ENCODE assay signal across 1 cellular context in the genomic region with DNA sequence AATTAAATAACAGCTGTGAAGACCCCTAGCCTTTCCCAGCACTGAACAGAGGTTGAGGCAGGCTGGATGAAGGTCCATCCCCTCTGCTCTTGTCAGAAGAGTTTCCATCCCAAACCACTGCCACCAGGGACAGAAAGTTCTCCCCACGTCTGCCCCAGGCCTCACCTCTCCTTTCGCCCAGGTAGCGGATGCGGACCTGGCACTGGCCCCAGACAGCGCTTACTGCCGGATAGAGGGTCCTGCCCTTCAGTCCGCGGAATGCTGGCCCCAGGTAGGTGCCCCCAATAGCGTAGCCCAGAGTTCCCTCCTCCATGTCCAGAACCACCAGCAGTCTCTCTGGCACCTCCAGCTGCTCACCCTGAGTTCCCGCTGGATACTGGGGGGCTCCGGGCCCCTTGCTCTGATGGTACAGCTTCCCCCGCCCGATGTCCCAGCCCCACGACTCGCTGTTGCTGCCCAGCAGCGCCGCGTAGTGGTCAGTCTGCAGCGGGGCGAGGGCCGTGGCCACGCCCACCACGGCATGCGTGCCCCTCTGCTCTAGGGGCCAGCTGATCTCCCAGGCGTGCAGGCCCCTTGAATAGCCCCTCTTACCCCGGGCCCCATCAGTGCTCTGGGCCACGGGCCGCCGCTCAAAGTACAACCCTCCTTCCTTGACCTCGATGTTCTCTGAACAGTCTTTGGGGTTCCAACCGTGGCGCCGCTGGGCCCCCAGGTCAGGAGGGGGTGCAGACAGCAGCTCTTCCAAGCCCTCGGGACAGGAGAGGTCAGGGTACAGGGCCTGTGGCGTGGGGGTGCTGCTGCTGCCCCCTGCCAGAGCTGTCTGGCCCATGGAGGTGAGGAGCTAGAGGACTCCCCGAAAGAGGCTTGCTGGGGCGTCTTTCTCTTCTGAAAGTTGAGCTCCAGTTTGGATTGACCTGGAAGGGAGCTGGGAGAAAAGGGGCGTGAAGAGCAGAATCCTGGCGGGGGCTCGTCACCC.
TF ChIP-seq lines count a peak whose summit lies in the region.

No MANE protein-coding gene starts in this region.

TF ChIP-seq in HepG2, 621 proteins besides CTCF, POLR2A, EP300 and RAD21 (continued from another document and continues in another):
- TF ChIP-seq, protein P1, sequence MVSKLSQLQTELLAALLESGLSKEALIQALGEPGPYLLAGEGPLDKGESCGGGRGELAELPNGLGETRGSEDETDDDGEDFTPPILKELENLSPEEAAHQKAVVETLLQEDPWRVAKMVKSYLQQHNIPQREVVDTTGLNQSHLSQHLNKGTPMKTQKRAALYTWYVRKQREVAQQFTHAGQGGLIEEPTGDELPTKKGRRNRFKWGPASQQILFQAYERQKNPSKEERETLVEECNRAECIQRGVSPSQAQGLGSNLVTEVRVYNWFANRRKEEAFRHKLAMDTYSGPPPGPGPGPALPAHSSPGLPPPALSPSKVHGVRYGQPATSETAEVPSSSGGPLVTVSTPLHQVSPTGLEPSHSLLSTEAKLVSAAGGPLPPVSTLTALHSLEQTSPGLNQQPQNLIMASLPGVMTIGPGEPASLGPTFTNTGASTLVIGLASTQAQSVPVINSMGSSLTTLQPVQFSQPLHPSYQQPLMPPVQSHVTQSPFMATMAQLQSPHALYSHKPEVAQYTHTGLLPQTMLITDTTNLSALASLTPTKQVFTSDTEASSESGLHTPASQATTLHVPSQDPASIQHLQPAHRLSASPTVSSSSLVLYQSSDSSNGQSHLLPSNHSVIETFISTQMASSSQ (IDR thresholded peaks at IDR 0.05; ENCODE audit: low read depth), result no peak
- TF ChIP-seq, protein P1 (CRISPR knock-in tag; IDR thresholded peaks at IDR 0.05; ENCODE audit: borderline replicate concordance), result peak; percentile 82
- TF ChIP-seq ZNF180 (CRISPR knock-in tag; IDR thresholded peaks at IDR 0.05; ENCODE audit: borderline replicate concordance, low read depth) (no peak), ZNF30 (CRISPR knock-in tag; IDR thresholded peaks at IDR 0.05) (no peak), ZNF761 (CRISPR knock-in tag; conservative IDR thresholded peaks at IDR 0.05) (peak; percentile 81; the same call in 1 of the 2 replicates), HMGA1 (CRISPR knock-in tag; conservative IDR thresholded peaks at IDR 0.05) (no peak), NFATC3 (CRISPR knock-in tag; IDR thresholded peaks at IDR 0.05) (no peak), NFE2L1 (CRISPR knock-in tag; IDR thresholded peaks at IDR 0.05; ENCODE audit: borderline replicate concordance) (no peak), FOXO1 (CRISPR knock-in tag; IDR thresholded peaks at IDR 0.05) (peak; percentile 41; the same call in 1 of the 2 replicates), MXI1 (IDR thresholded peaks at IDR 0.05; ENCODE audit: borderline replicate concordance, low read depth, low read length) (peak; percentile 94; the same call in 2 of the 3 replicates), ZBTB20 (CRISPR knock-in tag; IDR thresholded peaks at IDR 0.05; ENCODE audit: borderline replicate concordance, low read depth) (peak; percentile 29; the same call in 1 of the 2 replicates), ZFYVE20 (CRISPR knock-in tag; IDR thresholded peaks at IDR 0.05; ENCODE audit: borderline replicate concordance, low read depth) (no peak), ZNF746 (CRISPR knock-in tag; IDR thresholded peaks at IDR 0.05) (peak; percentile 35; the same call in 1 of the 2 replicates), ZNF83 (CRISPR knock-in tag; IDR thresholded peaks at IDR 0.05; ENCODE audit: borderline replicate concordance) (no peak), NR2F1 (CRISPR knock-in tag; IDR thresholded peaks at IDR 0.05) (no peak; a peak in 1 of 4 replicates), GFI1 (CRISPR knock-in tag; IDR thresholded peaks at IDR 0.05; ENCODE audit: borderline replicate concordance) (no peak), MBNL3 (CRISPR knock-in tag; conservative IDR thresholded peaks at IDR 0.05) (no peak), PHF21A (CRISPR knock-in tag; IDR thresholded peaks at IDR 0.05) (peak; percentile 77), ZNF75D (CRISPR knock-in tag; IDR thresholded peaks at IDR 0.05; ENCODE audit: borderline replicate concordance) (no peak), JDP2 (CRISPR knock-in tag; IDR thresholded peaks at IDR 0.05; ENCODE audit: borderline replicate concordance) (no peak; the same call in 1 of the 2 replicates), MTF1 (CRISPR knock-in tag; IDR thresholded peaks at IDR 0.05) (no peak), MED8 (CRISPR knock-in tag; IDR thresholded peaks at IDR 0.05; ENCODE audit: insufficient replicate concordance) (peak; percentile 21), MIER3 (CRISPR knock-in tag; IDR thresholded peaks at IDR 0.05; ENCODE audit: borderline replicate concordance) (peak; percentile 26; the same call in 1 of the 2 replicates), DNMT1 (CRISPR knock-in tag; IDR thresholded peaks at IDR 0.05) (no peak; the same call in 1 of the 2 replicates)
- TF ChIP-seq, protein P2, sequence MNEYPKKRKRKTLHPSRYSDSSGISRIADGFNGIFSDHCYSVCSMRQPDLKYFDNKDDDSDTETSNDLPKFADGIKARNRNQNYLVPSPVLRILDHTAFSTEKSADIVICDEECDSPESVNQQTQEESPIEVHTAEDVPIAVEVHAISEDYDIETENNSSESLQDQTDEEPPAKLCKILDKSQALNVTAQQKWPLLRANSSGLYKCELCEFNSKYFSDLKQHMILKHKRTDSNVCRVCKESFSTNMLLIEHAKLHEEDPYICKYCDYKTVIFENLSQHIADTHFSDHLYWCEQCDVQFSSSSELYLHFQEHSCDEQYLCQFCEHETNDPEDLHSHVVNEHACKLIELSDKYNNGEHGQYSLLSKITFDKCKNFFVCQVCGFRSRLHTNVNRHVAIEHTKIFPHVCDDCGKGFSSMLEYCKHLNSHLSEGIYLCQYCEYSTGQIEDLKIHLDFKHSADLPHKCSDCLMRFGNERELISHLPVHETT (CRISPR knock-in tag; conservative IDR thresholded peaks at IDR 0.05), result 0 out of 2 replicates have a peak, but pooled peaks have one; percentile 44
- TF ChIP-seq, protein P3, sequence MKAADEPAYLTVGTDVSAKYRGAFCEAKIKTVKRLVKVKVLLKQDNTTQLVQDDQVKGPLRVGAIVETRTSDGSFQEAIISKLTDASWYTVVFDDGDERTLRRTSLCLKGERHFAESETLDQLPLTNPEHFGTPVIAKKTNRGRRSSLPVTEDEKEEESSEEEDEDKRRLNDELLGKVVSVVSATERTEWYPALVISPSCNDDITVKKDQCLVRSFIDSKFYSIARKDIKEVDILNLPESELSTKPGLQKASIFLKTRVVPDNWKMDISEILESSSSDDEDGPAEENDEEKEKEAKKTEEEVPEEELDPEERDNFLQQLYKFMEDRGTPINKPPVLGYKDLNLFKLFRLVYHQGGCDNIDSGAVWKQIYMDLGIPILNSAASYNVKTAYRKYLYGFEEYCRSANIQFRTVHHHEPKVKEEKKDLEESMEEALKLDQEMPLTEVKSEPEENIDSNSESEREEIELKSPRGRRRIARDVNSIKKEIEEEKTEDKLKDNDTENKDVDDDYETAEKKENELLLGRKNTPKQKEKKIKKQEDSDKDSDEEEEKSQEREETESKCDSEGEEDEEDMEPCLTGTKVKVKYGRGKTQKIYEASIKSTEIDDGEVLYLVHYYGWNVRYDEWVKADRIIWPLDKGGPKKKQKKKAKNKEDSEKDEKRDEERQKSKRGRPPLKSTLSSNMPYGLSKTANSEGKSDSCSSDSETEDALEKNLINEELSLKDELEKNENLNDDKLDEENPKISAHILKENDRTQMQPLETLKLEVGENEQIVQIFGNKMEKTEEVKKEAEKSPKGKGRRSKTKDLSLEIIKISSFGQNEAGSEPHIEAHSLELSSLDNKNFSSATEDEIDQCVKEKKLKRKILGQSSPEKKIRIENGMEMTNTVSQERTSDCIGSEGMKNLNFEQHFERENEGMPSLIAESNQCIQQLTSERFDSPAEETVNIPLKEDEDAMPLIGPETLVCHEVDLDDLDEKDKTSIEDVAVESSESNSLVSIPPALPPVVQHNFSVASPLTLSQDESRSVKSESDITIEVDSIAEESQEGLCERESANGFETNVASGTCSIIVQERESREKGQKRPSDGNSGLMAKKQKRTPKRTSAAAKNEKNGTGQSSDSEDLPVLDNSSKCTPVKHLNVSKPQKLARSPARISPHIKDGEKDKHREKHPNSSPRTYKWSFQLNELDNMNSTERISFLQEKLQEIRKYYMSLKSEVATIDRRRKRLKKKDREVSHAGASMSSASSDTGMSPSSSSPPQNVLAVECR (CRISPR knock-in tag; IDR thresholded peaks at IDR 0.05; ENCODE audit: borderline replicate concordance), result peak; percentile 68
- TF ChIP-seq, protein P4, sequence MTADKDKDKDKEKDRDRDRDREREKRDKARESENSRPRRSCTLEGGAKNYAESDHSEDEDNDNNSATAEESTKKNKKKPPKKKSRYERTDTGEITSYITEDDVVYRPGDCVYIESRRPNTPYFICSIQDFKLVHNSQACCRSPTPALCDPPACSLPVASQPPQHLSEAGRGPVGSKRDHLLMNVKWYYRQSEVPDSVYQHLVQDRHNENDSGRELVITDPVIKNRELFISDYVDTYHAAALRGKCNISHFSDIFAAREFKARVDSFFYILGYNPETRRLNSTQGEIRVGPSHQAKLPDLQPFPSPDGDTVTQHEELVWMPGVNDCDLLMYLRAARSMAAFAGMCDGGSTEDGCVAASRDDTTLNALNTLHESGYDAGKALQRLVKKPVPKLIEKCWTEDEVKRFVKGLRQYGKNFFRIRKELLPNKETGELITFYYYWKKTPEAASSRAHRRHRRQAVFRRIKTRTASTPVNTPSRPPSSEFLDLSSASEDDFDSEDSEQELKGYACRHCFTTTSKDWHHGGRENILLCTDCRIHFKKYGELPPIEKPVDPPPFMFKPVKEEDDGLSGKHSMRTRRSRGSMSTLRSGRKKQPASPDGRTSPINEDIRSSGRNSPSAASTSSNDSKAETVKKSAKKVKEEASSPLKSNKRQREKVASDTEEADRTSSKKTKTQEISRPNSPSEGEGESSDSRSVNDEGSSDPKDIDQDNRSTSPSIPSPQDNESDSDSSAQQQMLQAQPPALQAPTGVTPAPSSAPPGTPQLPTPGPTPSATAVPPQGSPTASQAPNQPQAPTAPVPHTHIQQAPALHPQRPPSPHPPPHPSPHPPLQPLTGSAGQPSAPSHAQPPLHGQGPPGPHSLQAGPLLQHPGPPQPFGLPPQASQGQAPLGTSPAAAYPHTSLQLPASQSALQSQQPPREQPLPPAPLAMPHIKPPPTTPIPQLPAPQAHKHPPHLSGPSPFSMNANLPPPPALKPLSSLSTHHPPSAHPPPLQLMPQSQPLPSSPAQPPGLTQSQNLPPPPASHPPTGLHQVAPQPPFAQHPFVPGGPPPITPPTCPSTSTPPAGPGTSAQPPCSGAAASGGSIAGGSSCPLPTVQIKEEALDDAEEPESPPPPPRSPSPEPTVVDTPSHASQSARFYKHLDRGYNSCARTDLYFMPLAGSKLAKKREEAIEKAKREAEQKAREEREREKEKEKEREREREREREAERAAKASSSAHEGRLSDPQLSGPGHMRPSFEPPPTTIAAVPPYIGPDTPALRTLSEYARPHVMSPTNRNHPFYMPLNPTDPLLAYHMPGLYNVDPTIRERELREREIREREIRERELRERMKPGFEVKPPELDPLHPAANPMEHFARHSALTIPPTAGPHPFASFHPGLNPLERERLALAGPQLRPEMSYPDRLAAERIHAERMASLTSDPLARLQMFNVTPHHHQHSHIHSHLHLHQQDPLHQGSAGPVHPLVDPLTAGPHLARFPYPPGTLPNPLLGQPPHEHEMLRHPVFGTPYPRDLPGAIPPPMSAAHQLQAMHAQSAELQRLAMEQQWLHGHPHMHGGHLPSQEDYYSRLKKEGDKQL (CRISPR knock-in tag; IDR thresholded peaks at IDR 0.05; ENCODE audit: low read depth), result 0 out of 2 replicates have a peak, but pooled peaks have one; percentile 30
- TF ChIP-seq, protein P5, sequence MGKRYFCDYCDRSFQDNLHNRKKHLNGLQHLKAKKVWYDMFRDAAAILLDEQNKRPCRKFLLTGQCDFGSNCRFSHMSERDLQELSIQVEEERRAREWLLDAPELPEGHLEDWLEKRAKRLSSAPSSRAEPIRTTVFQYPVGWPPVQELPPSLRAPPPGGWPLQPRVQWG (CRISPR knock-in tag; IDR thresholded peaks at IDR 0.05; ENCODE audit: borderline replicate concordance, low read depth), result no peak
- TF ChIP-seq, protein P6, sequence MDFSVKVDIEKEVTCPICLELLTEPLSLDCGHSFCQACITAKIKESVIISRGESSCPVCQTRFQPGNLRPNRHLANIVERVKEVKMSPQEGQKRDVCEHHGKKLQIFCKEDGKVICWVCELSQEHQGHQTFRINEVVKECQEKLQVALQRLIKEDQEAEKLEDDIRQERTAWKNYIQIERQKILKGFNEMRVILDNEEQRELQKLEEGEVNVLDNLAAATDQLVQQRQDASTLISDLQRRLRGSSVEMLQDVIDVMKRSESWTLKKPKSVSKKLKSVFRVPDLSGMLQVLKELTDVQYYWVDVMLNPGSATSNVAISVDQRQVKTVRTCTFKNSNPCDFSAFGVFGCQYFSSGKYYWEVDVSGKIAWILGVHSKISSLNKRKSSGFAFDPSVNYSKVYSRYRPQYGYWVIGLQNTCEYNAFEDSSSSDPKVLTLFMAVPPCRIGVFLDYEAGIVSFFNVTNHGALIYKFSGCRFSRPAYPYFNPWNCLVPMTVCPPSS (IDR thresholded peaks at IDR 0.05), result no peak
- TF ChIP-seq, protein P7, sequence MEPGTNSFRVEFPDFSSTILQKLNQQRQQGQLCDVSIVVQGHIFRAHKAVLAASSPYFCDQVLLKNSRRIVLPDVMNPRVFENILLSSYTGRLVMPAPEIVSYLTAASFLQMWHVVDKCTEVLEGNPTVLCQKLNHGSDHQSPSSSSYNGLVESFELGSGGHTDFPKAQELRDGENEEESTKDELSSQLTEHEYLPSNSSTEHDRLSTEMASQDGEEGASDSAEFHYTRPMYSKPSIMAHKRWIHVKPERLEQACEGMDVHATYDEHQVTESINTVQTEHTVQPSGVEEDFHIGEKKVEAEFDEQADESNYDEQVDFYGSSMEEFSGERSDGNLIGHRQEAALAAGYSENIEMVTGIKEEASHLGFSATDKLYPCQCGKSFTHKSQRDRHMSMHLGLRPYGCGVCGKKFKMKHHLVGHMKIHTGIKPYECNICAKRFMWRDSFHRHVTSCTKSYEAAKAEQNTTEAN (CRISPR knock-in tag; conservative IDR thresholded peaks at IDR 0.05), result 0 out of 2 replicates have a peak, but pooled peaks have one; percentile 27
